1 cellular context compared by ENCODE assay signal in genomic region chr1:151175910-151176309, GRCh38.
TF ChIP-seq lines count a peak whose summit lies in the region.

Gene TMOD4, minus strand, starts transcription at chr1:151175981. Its CDS starts 1,106 bp downstream, at chr1:151174875.

TF ChIP-seq in HepG2, 621 proteins besides CTCF, POLR2A, EP300 and RAD21 (continued from another document):
- no peak for TF ChIP-seq TRAFD1 (CRISPR knock-in tag; IDR thresholded peaks at IDR 0.05; ENCODE audit: borderline replicate concordance)
- TF ChIP-seq, protein P1, sequence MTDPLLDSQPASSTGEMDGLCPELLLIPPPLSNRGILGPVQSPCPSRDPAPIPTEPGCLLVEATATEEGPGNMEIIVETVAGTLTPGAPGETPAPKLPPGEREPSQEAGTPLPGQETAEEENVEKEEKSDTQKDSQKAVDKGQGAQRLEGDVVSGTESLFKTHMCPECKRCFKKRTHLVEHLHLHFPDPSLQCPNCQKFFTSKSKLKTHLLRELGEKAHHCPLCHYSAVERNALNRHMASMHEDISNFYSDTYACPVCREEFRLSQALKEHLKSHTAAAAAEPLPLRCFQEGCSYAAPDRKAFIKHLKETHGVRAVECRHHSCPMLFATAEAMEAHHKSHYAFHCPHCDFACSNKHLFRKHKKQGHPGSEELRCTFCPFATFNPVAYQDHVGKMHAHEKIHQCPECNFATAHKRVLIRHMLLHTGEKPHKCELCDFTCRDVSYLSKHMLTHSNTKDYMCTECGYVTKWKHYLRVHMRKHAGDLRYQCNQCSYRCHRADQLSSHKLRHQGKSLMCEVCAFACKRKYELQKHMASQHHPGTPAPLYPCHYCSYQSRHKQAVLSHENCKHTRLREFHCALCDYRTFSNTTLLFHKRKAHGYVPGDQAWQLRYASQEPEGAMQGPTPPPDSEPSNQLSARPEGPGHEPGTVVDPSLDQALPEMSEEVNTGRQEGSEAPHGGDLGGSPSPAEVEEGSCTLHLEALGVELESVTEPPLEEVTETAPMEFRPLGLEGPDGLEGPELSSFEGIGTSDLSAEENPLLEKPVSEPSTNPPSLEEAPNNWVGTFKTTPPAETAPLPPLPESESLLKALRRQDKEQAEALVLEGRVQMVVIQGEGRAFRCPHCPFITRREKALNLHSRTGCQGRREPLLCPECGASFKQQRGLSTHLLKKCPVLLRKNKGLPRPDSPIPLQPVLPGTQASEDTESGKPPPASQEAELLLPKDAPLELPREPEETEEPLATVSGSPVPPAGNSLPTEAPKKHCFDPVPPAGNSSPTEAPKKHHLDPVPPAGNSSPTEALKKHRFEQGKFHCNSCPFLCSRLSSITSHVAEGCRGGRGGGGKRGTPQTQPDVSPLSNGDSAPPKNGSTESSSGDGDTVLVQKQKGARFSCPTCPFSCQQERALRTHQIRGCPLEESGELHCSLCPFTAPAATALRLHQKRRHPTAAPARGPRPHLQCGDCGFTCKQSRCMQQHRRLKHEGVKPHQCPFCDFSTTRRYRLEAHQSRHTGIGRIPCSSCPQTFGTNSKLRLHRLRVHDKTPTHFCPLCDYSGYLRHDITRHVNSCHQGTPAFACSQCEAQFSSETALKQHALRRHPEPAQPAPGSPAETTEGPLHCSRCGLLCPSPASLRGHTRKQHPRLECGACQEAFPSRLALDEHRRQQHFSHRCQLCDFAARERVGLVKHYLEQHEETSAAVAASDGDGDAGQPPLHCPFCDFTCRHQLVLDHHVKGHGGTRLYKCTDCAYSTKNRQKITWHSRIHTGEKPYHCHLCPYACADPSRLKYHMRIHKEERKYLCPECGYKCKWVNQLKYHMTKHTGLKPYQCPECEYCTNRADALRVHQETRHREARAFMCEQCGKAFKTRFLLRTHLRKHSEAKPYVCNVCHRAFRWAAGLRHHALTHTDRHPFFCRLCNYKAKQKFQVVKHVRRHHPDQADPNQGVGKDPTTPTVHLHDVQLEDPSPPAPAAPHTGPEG (CRISPR knock-in tag; IDR thresholded peaks at IDR 0.05): no peak
- no peak for TF ChIP-seq CENPX (CRISPR knock-in tag; IDR thresholded peaks at IDR 0.05)
- no peak for TF ChIP-seq ZNF326 (CRISPR knock-in tag; IDR thresholded peaks at IDR 0.05; ENCODE audit: borderline replicate concordance)
- no peak for TF ChIP-seq ZNF574 (CRISPR knock-in tag; IDR thresholded peaks at IDR 0.05)
- 0 out of 2 replicates have a peak, but pooled peaks have one; percentile 10 for TF ChIP-seq SMC3 (IDR thresholded peaks at IDR 0.05; ENCODE audit: low read length)
- no peak for TF ChIP-seq SATB2 (CRISPR knock-in tag; IDR thresholded peaks at IDR 0.05)
